In genomic region chr3:155683321-155683720, GRCh38 we compare ENCODE assay signal across 26 cellular contexts.
"Had no signal": no experiment of that assay in that cellular context is flagged by ENCODE, and none has a peak within 500 bp of the region (broad histone marks: within the 10 kb centered on the region; RNA-seq: fewer than 3 reads in every experiment).

No MANE protein-coding gene starts in this region.

- H3K36me3 ChIP-seq: neutrophil, pancreas, prostate gland, right lobe of liver, sigmoid colon, stomach, thoracic aorta, thyroid gland, tibial nerve, upper lobe of left lung, vagina had no signal

- H3K4me1 Mint-ChIP-seq: naive thymus-derived CD8-positive, alpha-beta T cell; neural crest cell; stimulated activated effector memory CD8-positive, alpha-beta T cell treated with anti-CD3 and anti-CD28 coated beads, Interleukin-12 subunit alpha, Interleukin-12 subunit beta, amount 100 ng/mL, for 72 hours had no signal

- H3K4me3 Mint-ChIP-seq: naive thymus-derived CD8-positive, alpha-beta T cell; nephron progenitor cell; neural crest cell; stimulated activated effector memory CD8-positive, alpha-beta T cell treated with anti-CD3 and anti-CD28 coated beads, Interleukin-12 subunit alpha, Interleukin-12 subunit beta, amount 100 ng/mL, for 72 hours; stimulated activated naive B cell treated with anti-CD40 and anti-IgM and Interleukin-4, amounts not matched to agents 10 μg/mL and 1 μg/mL and 100 μg/mL, for 72 hours; stimulated activated naive CD8-positive, alpha-beta T cell treated with anti-CD3 and anti-CD28 coated beads, Interleukin-15, Interleukin-2, amounts not matched to agents 100 ng/mL and 50 ng/mL, for 24 hours had no signal

- H3K4me3 ChIP-seq: pancreas, prostate gland, right lobe of liver, sigmoid colon, stomach, thoracic aorta, thyroid gland, tibial nerve, upper lobe of left lung, vagina had no signal

- ATAC-seq: naive thymus-derived CD8-positive, alpha-beta T cell; right cardiac atrium; right lobe of liver had no signal

- H3K9me3 Mint-ChIP-seq: naive thymus-derived CD8-positive, alpha-beta T cell; nephron progenitor cell; neural crest cell; stimulated activated effector memory CD8-positive, alpha-beta T cell treated with anti-CD3 and anti-CD28 coated beads, Interleukin-12 subunit alpha, Interleukin-12 subunit beta, amount 100 ng/mL, for 72 hours; stimulated activated naive B cell treated with anti-CD40 and anti-IgM and Interleukin-4, amounts not matched to agents 10 μg/mL and 1 μg/mL and 100 μg/mL, for 72 hours; stimulated activated naive CD8-positive, alpha-beta T cell treated with anti-CD3 and anti-CD28 coated beads, Interleukin-15, Interleukin-2, amounts not matched to agents 100 ng/mL and 50 ng/mL, for 24 hours had no signal

- H3K27me3 Mint-ChIP-seq: stimulated activated naive B cell treated with anti-CD40 and anti-IgM and Interleukin-4, amounts not matched to agents 10 μg/mL and 1 μg/mL and 100 μg/mL, for 72 hours; stimulated activated naive CD8-positive, alpha-beta T cell treated with anti-CD3 and anti-CD28 coated beads, Interleukin-15, Interleukin-2, amounts not matched to agents 100 ng/mL and 50 ng/mL, for 24 hours had no signal

- H3K36me3 Mint-ChIP-seq: naive thymus-derived CD8-positive, alpha-beta T cell; stimulated activated effector memory CD8-positive, alpha-beta T cell treated with anti-CD3 and anti-CD28 coated beads, Interleukin-12 subunit alpha, Interleukin-12 subunit beta, amount 100 ng/mL, for 72 hours; stimulated activated naive B cell treated with anti-CD40 and anti-IgM and Interleukin-4, amounts not matched to agents 10 μg/mL and 1 μg/mL and 100 μg/mL, for 72 hours had no signal

- H3K27ac ChIP-seq: neutrophil, pancreas, prostate gland, right lobe of liver, sigmoid colon, stomach, thoracic aorta, thyroid gland, tibial nerve, upper lobe of left lung, vagina had no signal

- H3K27ac Mint-ChIP-seq: naive thymus-derived CD8-positive, alpha-beta T cell; stimulated activated effector memory CD8-positive, alpha-beta T cell treated with anti-CD3 and anti-CD28 coated beads, Interleukin-12 subunit alpha, Interleukin-12 subunit beta, amount 100 ng/mL, for 72 hours; stimulated activated naive B cell treated with anti-CD40 and anti-IgM and Interleukin-4, amounts not matched to agents 10 μg/mL and 1 μg/mL and 100 μg/mL, for 72 hours; stimulated activated naive CD8-positive, alpha-beta T cell treated with anti-CD3 and anti-CD28 coated beads, Interleukin-15, Interleukin-2, amounts not matched to agents 100 ng/mL and 50 ng/mL, for 24 hours had no signal

- H3K4me1 ChIP-seq: pancreas, prostate gland, right lobe of liver, sigmoid colon, stomach, tibial nerve, upper lobe of left lung, vagina had no signal

- H3K9me3 ChIP-seq: neutrophil, pancreas, prostate gland, right lobe of liver, sigmoid colon, stomach, thoracic aorta, thyroid gland, tibial nerve, upper lobe of left lung, vagina had no signal

- H3K27me3 ChIP-seq: neutrophil, pancreas, right lobe of liver, sigmoid colon, stomach, thyroid gland, tibial nerve, upper lobe of left lung, vagina had no signal

- DNase-seq: naive thymus-derived CD8-positive, alpha-beta T cell; nephron progenitor cell; nucleus accumbens; pancreas; right cardiac atrium; right lobe of liver; sigmoid colon; small intestine; stimulated activated CD4-positive, alpha-beta T cell treated with anti-CD3 and anti-CD28 coated beads, Interleukin-15, amount 100 ng/mL, for 24 hours; stimulated activated CD4-positive, alpha-beta T cell treated with anti-CD3 and anti-CD28 coated beads, Interleukin-2, amount 100 ng/mL, for 24 hours; stimulated activated CD4-positive, alpha-beta T cell treated with anti-CD3 and anti-CD28 coated beads, Interleukin-2, amount 100 ng/mL, for 48 hours; stimulated activated CD4-positive, alpha-beta T cell treated with anti-CD3 and anti-CD28 coated beads, Interleukin-4, amount 100 ng/mL, for 24 hours; stimulated activated naive B cell treated with anti-CD40 and anti-IgM and Interleukin-4, amounts not matched to agents 10 μg/mL and 1 μg/mL and 100 μg/mL, for 72 hours; stimulated activated naive CD4-positive, alpha-beta T cell treated with Interleukin-2 at 50 U/mL for 16 hours; stomach; thyroid gland; trophoblast cell; upper lobe of left lung had no signal
